In genomic region chr2:95729556-95729955, GRCh38 we compare ENCODE assay signal across 18 cellular contexts.
"Had no signal": no experiment of that assay in that cellular context is flagged by ENCODE, and none has a peak within 500 bp of the region (broad histone marks: within the 10 kb centered on the region; RNA-seq: fewer than 3 reads in every experiment).

No MANE protein-coding gene starts in this region.

- H3K27ac ChIP-seq: adrenal gland, brain microvascular endothelial cell, breast epithelium, cardiac muscle cell, VCaP had no signal

- H3K36me3 ChIP-seq: adrenal gland, brain microvascular endothelial cell, breast epithelium, cardiac muscle cell had no signal

- H3K4me3 ChIP-seq: adrenal gland, body of pancreas, breast epithelium, cardiac muscle cell had no signal

- DNase-seq: activated B cell treated with CpG ODN at 0.5 μM for 24 hours; activated CD4-positive, alpha-beta T cell treated with anti-CD3 and anti-CD28 coated beads for 4 hours; activated CD4-positive, CD25-positive, alpha-beta regulatory T cell treated with anti-CD3 and anti-CD28 coated beads, Interleukin-2, amount 50 U/mL, for 72 hours; activated effector memory CD4-positive, alpha-beta T cell treated with anti-CD3 and anti-CD28 coated beads, Interleukin-2, amount 50 U/mL, for 16 hours; activated gamma-delta T cell treated with Interleukin-2 at 50 U/mL for 16 hours; activated naive CD4-positive, alpha-beta T cell; activated naive CD4-positive, alpha-beta T cell treated with anti-CD3 and anti-CD28 coated beads, Interleukin-2, amount 50 U/mL, for 16 hours; activated T-cell treated with anti-CD3 and anti-CD28 coated beads for 4 hours; activated T-cell treated with anti-CD3 and anti-CD28 coated beads, Interleukin-2, amount 50 U/mL, for 1 hour; activated T-cell treated with anti-CD3 and anti-CD28 coated beads, Interleukin-2, amount 50 U/mL, for 4 hours; T-helper 17 cell; T-helper 9 cell had no signal

- H3K9me3 ChIP-seq: adrenal gland, body of pancreas, breast epithelium had no signal

- H3K27me3 ChIP-seq: adrenal gland, body of pancreas, brain microvascular endothelial cell, breast epithelium, cardiac muscle cell had no signal

- H3K4me1 ChIP-seq: adrenal gland, body of pancreas, breast epithelium had no signal
